In the genomic region with DNA sequence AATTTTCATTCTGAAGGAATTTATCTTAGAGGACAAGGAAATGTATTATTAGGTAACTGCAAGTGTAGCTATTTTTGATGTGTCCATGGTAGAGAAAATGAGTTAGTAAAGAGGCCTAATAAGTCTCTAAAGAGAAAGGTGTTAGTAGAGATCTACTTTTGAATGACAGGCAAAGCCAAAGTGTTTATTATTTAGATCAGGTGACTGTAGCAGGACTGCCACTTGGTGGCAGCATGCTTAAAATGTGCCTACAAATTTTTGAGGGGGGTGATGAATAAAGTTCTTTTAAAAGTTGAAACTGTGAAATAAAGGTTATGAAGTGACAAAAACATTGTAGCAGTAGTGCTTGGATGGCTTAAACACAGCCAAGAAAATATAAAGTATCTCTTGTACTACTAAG, we compare ENCODE assay signal across 16 cellular contexts.
A peak's percentile ranks its signal among the peaks of the same experiment; 100 is the strongest.
DNase-seq lines count a peak whose midpoint lies in the region; ATAC-seq, FAIRE-seq and TF ChIP-seq lines count a peak whose summit lies in the region.
"Had no signal": no experiment of that assay in that cellular context is flagged by ENCODE, and none has a peak within 500 bp of the region (broad histone marks: within the 10 kb centered on the region; RNA-seq: fewer than 3 reads in every experiment).

No MANE protein-coding gene starts in this region.

- no peak overlapping the region for H3K4me3 Mint-ChIP-seq in chondrocyte (ENCODE audit: unreplicated experiment)
- H3K4me3 Mint-ChIP-seq in type B pancreatic cell = no peak overlapping the region
- H3K4me3 Mint-ChIP-seq: activated CD4-positive, alpha-beta T cell treated with anti-CD3 and anti-CD28 coated beads for 36 hours had no signal

- no peak for FAIRE-seq in kidney (lab: Jason Lieb, UNC)

- no peak for ATAC-seq in GM21576 (IDR thresholded peaks at IDR 0.05; ENCODE audit: unreplicated experiment)
- ATAC-seq: activated CD4-positive, alpha-beta T cell treated with anti-CD3 and anti-CD28 coated beads for 36 hours; gastrocnemius medialis had no signal

- H3K27ac ChIP-seq in breast epithelium (no peak overlapping the region), Karpas-422 (ENCODE audit: low read length) (no peak overlapping the region), kidney (ENCODE audit: low read depth in 2 of 2, low read length in 2 of 2) (no peak overlapping the region)
- H3K27ac ChIP-seq: gastrocnemius medialis, stomach had no signal

- no peaks in the 10 kb centered on the region for H3K36me3 Mint-ChIP-seq in chondrocyte (ENCODE audit: low read depth)
- no peaks in the 10 kb centered on the region for H3K36me3 Mint-ChIP-seq in type B pancreatic cell

- no peak for TF ChIP-seq CTCF in breast epithelium (IDR thresholded peaks at IDR 0.05)
- peak; percentile 49 for TF ChIP-seq CTCF in chondrocyte (IDR thresholded peaks at IDR 0.05)
- TF ChIP-seq CTCF in type B pancreatic cell (conservative IDR thresholded peaks at IDR 0.05) = peak; percentile 53
- no peak for TF ChIP-seq CTCF in kidney (IDR thresholded peaks at IDR 0.05; ENCODE audit: borderline replicate concordance, extremely low read depth, insufficient read depth)

- no peaks in the 10 kb centered on the region for H3K9me2 ChIP-seq in Karpas-422 (replicated peaks; ENCODE audit: insufficient read depth, low read length)

- no peak for TF ChIP-seq POLR2A in breast epithelium (IDR thresholded peaks at IDR 0.05)

- no peak overlapping the region for H3K4me2 ChIP-seq in Karpas-422 (ENCODE audit: low read depth, low read length, poor library complexity, severe bottlenecking)

- H3K4me1 ChIP-seq in breast epithelium (no peaks in the 10 kb centered on the region), Karpas-422 (ENCODE audit: low read length) (no peaks in the 10 kb centered on the region), kidney (ENCODE audit: control insufficient read depth in 1 of 2, insufficient read depth in 1 of 2, low read depth in 1 of 2, low read length in 2 of 2) (no peaks in the 10 kb centered on the region)
- H3K4me1 ChIP-seq: gastrocnemius medialis, stomach had no signal

- H3K9me3 ChIP-seq in breast epithelium (peaks cover 0 to 18% of the 10 kb centered on the region in 2 donors), Karpas-422 (ENCODE audit: low read length) (no peaks in the 10 kb centered on the region), kidney (ENCODE audit: control insufficient read depth in 1 of 2, low read length in 2 of 2) (no peaks in the 10 kb centered on the region)
- H3K9me3 ChIP-seq: gastrocnemius medialis, stomach had no signal

- H3K36me3 ChIP-seq in breast epithelium (no peaks in the 10 kb centered on the region), Karpas-422 (ENCODE audit: insufficient read depth, low read length) (no peaks in the 10 kb centered on the region), kidney (ENCODE audit: control insufficient read depth in 1 of 2, insufficient read depth in 2 of 2, low read length in 2 of 2) (no peaks in the 10 kb centered on the region)
- H3K36me3 ChIP-seq: gastrocnemius medialis, stomach had no signal

- H3K4me3 ChIP-seq in breast epithelium (no peak overlapping the region), Karpas-422 (ENCODE audit: low read length) (no peak overlapping the region), kidney (ENCODE audit: low read length in 2 of 2) (no peak overlapping the region)
- H3K4me3 ChIP-seq: gastrocnemius medialis, stomach had no signal

- no peaks in the 10 kb centered on the region for H3K4me1 Mint-ChIP-seq in chondrocyte (ENCODE audit: low read depth)
- peaks cover 11% of the 10 kb centered on the region for H3K4me1 Mint-ChIP-seq in type B pancreatic cell (ENCODE audit: unreplicated experiment)
- H3K4me1 Mint-ChIP-seq: activated CD4-positive, alpha-beta T cell treated with anti-CD3 and anti-CD28 coated beads for 36 hours had no signal

- peak; percentile 8 to 28 for DNase-seq in T47D (ENCODE audit: low read depth in 1 of 2, low spot score in 1 of 2)
- no peak for DNase-seq in breast epithelium (ENCODE audit: low spot score in 2 of 2)
- DNase-seq in Karpas-422 = peak; percentile 62
- DNase-seq in chondrocyte (ENCODE audit: low spot score) = no peak
- DNase-seq in type B pancreatic cell (ENCODE audit: extremely low spot score, unreplicated experiment) = no peak
- DNase-seq in kidney = no peak
- no peak for DNase-seq in stimulated activated naive CD4-positive, alpha-beta T cell treated with Interleukin-2 at 50 U/mL for 16 hours (lab: John Stamatoyannopoulos, UW)
- DNase-seq: activated CD4-positive, alpha-beta T cell treated with anti-CD3 and anti-CD28 coated beads for 36 hours; activated T-cell treated with anti-CD3 and anti-CD28 coated beads, Interleukin-2, amount 50 U/mL, for 48 hours; C1 segment of cervical spinal cord; gastrocnemius medialis; GF-D8; NCI-H1105; retina; stomach had no signal

- no peaks in the 10 kb centered on the region for H3K79me2 ChIP-seq in Karpas-422 (ENCODE audit: low read length)

- H3K27me3 ChIP-seq in breast epithelium = no peaks in the 10 kb centered on the region
- 0 out of 2 replicates have a peak, but pooled peaks cover 3% of the 10 kb centered on the region for H3K27me3 ChIP-seq in Karpas-422 (ENCODE audit: low read length)
- H3K27me3 ChIP-seq: gastrocnemius medialis, stomach had no signal

- H4K20me1 ChIP-seq in Karpas-422 (ENCODE audit: insufficient read depth, low read depth, low read length) = no peaks in the 10 kb centered on the region

- in situ Hi-C loops in T47D (cut with HindIII; ENCODE audit: low pct_unique_long_range_greater_than_20kb, low sequenced_read_pairs) = no loop called here

- H3K27ac Mint-ChIP-seq in chondrocyte (ENCODE audit: unreplicated experiment) (no peak overlapping the region), type B pancreatic cell (no peak overlapping the region)
- H3K27ac Mint-ChIP-seq: activated CD4-positive, alpha-beta T cell treated with anti-CD3 and anti-CD28 coated beads for 36 hours had no signal

- H3K27me3 Mint-ChIP-seq in chondrocyte (ENCODE audit: low read depth) (peaks cover 8% of the 10 kb centered on the region), type B pancreatic cell (no peaks in the 10 kb centered on the region)
- H3K27me3 Mint-ChIP-seq: activated CD4-positive, alpha-beta T cell treated with anti-CD3 and anti-CD28 coated beads for 36 hours had no signal

- intact Hi-C loops in breast epithelium (cut with DNase I; ENCODE audit: low total_unique reads) (no loop called here), kidney (cut with DNase I) (no loop called here)

- H3K9ac ChIP-seq in Karpas-422 (ENCODE audit: low read length) (no peak overlapping the region), kidney (ENCODE audit: low read length in 2 of 2) (no peak overlapping the region)

- H3K9me3 Mint-ChIP-seq in chondrocyte (ENCODE audit: low read depth) (peaks cover 4% of the 10 kb centered on the region), type B pancreatic cell (peaks cover 13% of the 10 kb centered on the region)

- no peak overlapping the region for H2AFZ ChIP-seq in Karpas-422 (ENCODE audit: low read length)

Comparison
In these comparisons a context has a peak if more than half of its experiments do, and no peak if none do; other contexts are left out.
1. DNase-seq: peak in T47D (2 of 2) and Karpas-422 (single experiment); none in breast epithelium (0 of 2), chondrocyte (single experiment), type B pancreatic cell (single experiment), kidney (single experiment) and stimulated activated naive CD4-positive, alpha-beta T cell treated with Interleukin-2 at 50 U/mL for 16 hours (single experiment).
2. CTCF ChIP-seq: peak in chondrocyte (single experiment) and type B pancreatic cell (single experiment); none in breast epithelium (0 of 3) and kidney (single experiment).